Comparison of ENCODE assay signal across 12 cellular contexts in genomic region chr22:27554106-27554814, GRCh38.
A peak's percentile ranks its signal among the peaks of the same experiment; 100 is the strongest.
DNase-seq lines count a peak whose midpoint lies in the region; TF ChIP-seq lines count a peak whose summit lies in the region.
"Had no signal": no experiment of that assay in that cellular context is flagged by ENCODE, and none has a peak within 500 bp of the region (broad histone marks: within the 10 kb centered on the region; RNA-seq: fewer than 3 reads in every experiment).

No MANE protein-coding gene starts in this region.

- H3K4me3 ChIP-seq in cardiac fibroblast (replicated peaks in 1 of 2; ENCODE audit: low read depth in 2 of 2, low read length in 2 of 2) (no peak overlapping the region), mesenchymal stem cell (ENCODE audit: insufficient read depth in 1 of 2, low read depth in 1 of 2, low read length in 2 of 2) (no peak overlapping the region)
- H3K4me3 ChIP-seq: ascending aorta, PC-9 had no signal

- H3K4me1 ChIP-seq in mesenchymal stem cell (ENCODE audit: control insufficient read depth, insufficient read depth, low read depth, low read length): no peaks in the 10 kb centered on the region
- H3K4me1 ChIP-seq: ascending aorta had no signal

- no peak overlapping the region for H2BK5ac ChIP-seq in mesenchymal stem cell (ENCODE audit: low read depth, low read length, poor library complexity, severe bottlenecking)

- no peak overlapping the region for H4K8ac ChIP-seq in mesenchymal stem cell (ENCODE audit: low read length)

- no peak overlapping the region for H4K91ac ChIP-seq in mesenchymal stem cell (ENCODE audit: low read length)

- H3K4ac ChIP-seq in mesenchymal stem cell (ENCODE audit: low read depth in 1 of 2, low read length in 2 of 2): no peak overlapping the region

- H3K4me2 ChIP-seq in mesenchymal stem cell (ENCODE audit: low read length, poor library complexity, severe bottlenecking): no peak overlapping the region
- H3K4me2 ChIP-seq: PC-9 had no signal

- no peak overlapping the region for H2BK120ac ChIP-seq in mesenchymal stem cell (ENCODE audit: low read depth, low read length)

- no peaks in the 10 kb centered on the region for H3K79me1 ChIP-seq in mesenchymal stem cell (replicated peaks; ENCODE audit: low read length, poor library complexity, severe bottlenecking)

- peaks cover 4% of the 10 kb centered on the region for H3K9me3 ChIP-seq in mesenchymal stem cell (ENCODE audit: control insufficient read depth, low read length)
- H3K9me3 ChIP-seq: ascending aorta had no signal

- TF ChIP-seq CTCF in AG09319 (IDR thresholded peaks at IDR 0.05; ENCODE audit: low read depth, low read length): no peak
- no peak for TF ChIP-seq CTCF in cardiac fibroblast (IDR thresholded peaks at IDR 0.05; ENCODE audit: low read depth, low read length)

- no peak overlapping the region for H3K23ac ChIP-seq in mesenchymal stem cell (ENCODE audit: low read length in 2 of 2)

- no peaks in the 10 kb centered on the region for H3K36me3 ChIP-seq in mesenchymal stem cell (ENCODE audit: control insufficient read depth in 1 of 2, insufficient read depth in 2 of 2, low read depth in 1 of 2, low read length in 2 of 2)
- H3K36me3 ChIP-seq: ascending aorta had no signal

- H3K14ac ChIP-seq in mesenchymal stem cell (ENCODE audit: low read length in 2 of 2): no peak overlapping the region

- no peak overlapping the region for H2AFZ ChIP-seq in mesenchymal stem cell (ENCODE audit: low read depth, low read length)
- H2AFZ ChIP-seq: PC-9 had no signal

- H3K27me3 ChIP-seq in mesenchymal stem cell (ENCODE audit: control insufficient read depth in 1 of 2, insufficient read depth in 1 of 2, low read length in 2 of 2): peaks cover 0 to 15% of the 10 kb centered on the region in 2 experiments
- H3K27me3 ChIP-seq: ascending aorta had no signal

- H2AK5ac ChIP-seq in mesenchymal stem cell (ENCODE audit: low read length, severe bottlenecking): no peak overlapping the region

- no peak overlapping the region for H3K27ac ChIP-seq in mesenchymal stem cell (ENCODE audit: low read length, poor library complexity, severe bottlenecking)
- H3K27ac ChIP-seq: ascending aorta, HL-60, PC-9 had no signal

- H3K9ac ChIP-seq in mesenchymal stem cell (ENCODE audit: low read length): peak overlapping the region; percentile 54

- DNase-seq in AG09319 (ENCODE audit: extremely low read depth, low read depth) (peak; percentile 7), HT1080 (ENCODE audit: low read depth) (peak; percentile 8), cardiac fibroblast (ENCODE audit: low read depth in 2 of 2) (peak; percentile 33 to 82), mesenchymal stem cell (peak; percentile 46), HuH-7 (ENCODE audit: low spot score) (no peak), SHP77 (lab: John Stamatoyannopoulos, UW) (no peak), NCI-H2029 treated with DMSO at 0.1 percent for 48 hours (lab: John Stamatoyannopoulos, UW) (no peak)
- no peak for DNase-seq in stimulated activated naive CD4-positive, alpha-beta T cell treated with Interleukin-2 at 50 U/mL for 16 hours (lab: John Stamatoyannopoulos, UW)
- DNase-seq: CD4-positive, CD25-positive, alpha-beta regulatory T cell; PC-9 had no signal

- no peak overlapping the region for H2BK15ac ChIP-seq in mesenchymal stem cell (ENCODE audit: low read depth, poor library complexity, severe bottlenecking)

- H2BK12ac ChIP-seq in mesenchymal stem cell (ENCODE audit: low read length in 2 of 2): no peak overlapping the region

- H3K18ac ChIP-seq in mesenchymal stem cell (ENCODE audit: low read depth in 1 of 2, low read length in 2 of 2): no peak overlapping the region

- WGBS in mesenchymal stem cell: 57% methylated on average over 9 of the region's 14 CpGs

Comparison
In these comparisons a context has a peak if more than half of its experiments do, and no peak if none do; other contexts are left out.
1. DNase-seq: peak in AG09319 (single experiment), HT1080 (single experiment), cardiac fibroblast (2 of 2) and mesenchymal stem cell (single experiment); none in stimulated activated naive CD4-positive, alpha-beta T cell treated with Interleukin-2 at 50 U/mL for 16 hours (single experiment), HuH-7 (single experiment), SHP77 (0 of 2) and NCI-H2029 treated with DMSO at 0.1 percent for 48 hours (single experiment).